ENCODE assay signal across 24 cellular contexts in the genomic region with DNA sequence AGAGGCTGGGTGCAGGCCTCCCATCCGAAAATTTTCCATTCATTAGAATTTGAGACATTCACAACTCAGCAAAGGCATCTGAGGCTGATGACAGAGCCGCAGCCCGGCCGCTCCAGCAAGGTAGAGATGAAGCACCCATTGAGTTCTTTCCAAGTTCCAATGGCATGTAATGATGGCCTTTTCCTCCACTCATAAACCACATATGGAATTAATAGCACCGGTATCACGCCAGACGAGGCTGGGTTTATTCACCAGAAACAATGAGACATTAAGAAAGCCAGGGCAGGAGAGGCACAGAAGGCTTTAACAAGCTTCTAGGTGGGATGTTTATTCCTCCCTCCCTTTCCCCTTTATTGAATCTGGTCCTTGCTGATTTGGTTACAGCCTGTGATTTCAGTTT.
"Had no signal": no experiment of that assay in that cellular context is flagged by ENCODE, and none has a peak within 500 bp of the region (broad histone marks: within the 10 kb centered on the region; RNA-seq: fewer than 3 reads in every experiment).

No MANE protein-coding gene starts in this region.

- H3K27ac Mint-ChIP-seq: activated naive CD8-positive, alpha-beta T cell treated with anti-CD3 and anti-CD28 coated beads, Interleukin-2, amount 10 ng/mL, durations not matched to agents 7 days and 5 days; activated T-helper 17 cell treated with anti-CD3 and anti-CD28 coated beads, Interleukin-2, amount 50 U/mL, for 72 hours; immature natural killer cell; stimulated activated effector memory CD8-positive, alpha-beta T cell treated with anti-CD3 and anti-CD28 coated beads, Interleukin-12 subunit alpha, Interleukin-12 subunit beta, amount 100 ng/mL, for 72 hours had no signal

- H3K4me1 Mint-ChIP-seq: activated naive CD8-positive, alpha-beta T cell treated with anti-CD3 and anti-CD28 coated beads, Interleukin-2, amount 10 ng/mL, durations not matched to agents 7 days and 5 days; activated T-helper 17 cell treated with anti-CD3 and anti-CD28 coated beads, Interleukin-2, amount 50 U/mL, for 72 hours; central memory CD8-positive, alpha-beta T cell; immature natural killer cell; stimulated activated effector memory CD8-positive, alpha-beta T cell treated with anti-CD3 and anti-CD28 coated beads, Interleukin-12 subunit alpha, Interleukin-12 subunit beta, amount 100 ng/mL, for 72 hours had no signal

- ATAC-seq: activated T-helper 17 cell treated with anti-CD3 and anti-CD28 coated beads, Interleukin-2, amount 50 U/mL, for 72 hours; gastroesophageal sphincter; left ventricle myocardium superior; sciatic nerve; stimulated activated effector memory CD8-positive, alpha-beta T cell treated with anti-CD3 and anti-CD28 coated beads, Interleukin-12 subunit alpha, Interleukin-12 subunit beta, amount 100 ng/mL, for 72 hours had no signal

- H3K4me3 Mint-ChIP-seq: activated naive CD8-positive, alpha-beta T cell treated with anti-CD3 and anti-CD28 coated beads, Interleukin-2, amount 10 ng/mL, durations not matched to agents 7 days and 5 days; activated T-helper 17 cell treated with anti-CD3 and anti-CD28 coated beads, Interleukin-2, amount 50 U/mL, for 72 hours; central memory CD8-positive, alpha-beta T cell; immature natural killer cell; stimulated activated effector memory CD8-positive, alpha-beta T cell treated with anti-CD3 and anti-CD28 coated beads, Interleukin-12 subunit alpha, Interleukin-12 subunit beta, amount 100 ng/mL, for 72 hours had no signal

- H3K27ac ChIP-seq: brain microvascular endothelial cell, coronary artery, gastroesophageal sphincter, neutrophil, parathyroid adenoma, stomach, WERI-Rb-1 had no signal

- DNase-seq: activated CD4-positive, alpha-beta T cell treated with anti-CD3 and anti-CD28 coated beads for 1 hour; activated CD4-positive, alpha-beta T cell treated with anti-CD3 and anti-CD28 coated beads, Interleukin-2, amount 50 U/mL, for 4 hours; activated naive CD4-positive, alpha-beta T cell treated with Interleukin-2 at 50 U/mL for 16 hours; activated naive CD8-positive, alpha-beta T cell treated with anti-CD3 and anti-CD28 coated beads, Interleukin-2, amount 10 ng/mL, durations not matched to agents 7 days and 5 days; activated T-cell treated with anti-CD3 and anti-CD28 coated beads, Interleukin-2, amount 50 U/mL, for 1 hour; brain microvascular endothelial cell; erythroblast; immature natural killer cell; kidney glomerular epithelial cell; left ventricle myocardium superior; stimulated activated CD4-positive, alpha-beta T cell treated with anti-CD3 and anti-CD28 coated beads, Interleukin-4, amount 100 ng/mL, for 1 hour; stomach; T-helper 2 cell; trophoblast cell; WERI-Rb-1 had no signal

- H3K9ac ChIP-seq: parathyroid adenoma had no signal

- H3K27me3 ChIP-seq: brain microvascular endothelial cell had no signal

- H3K36me3 ChIP-seq: brain microvascular endothelial cell, gastroesophageal sphincter, neutrophil, stomach, WERI-Rb-1 had no signal

- H3K36me3 Mint-ChIP-seq: activated naive CD8-positive, alpha-beta T cell treated with anti-CD3 and anti-CD28 coated beads, Interleukin-2, amount 10 ng/mL, durations not matched to agents 7 days and 5 days; immature natural killer cell; stimulated activated effector memory CD8-positive, alpha-beta T cell treated with anti-CD3 and anti-CD28 coated beads, Interleukin-12 subunit alpha, Interleukin-12 subunit beta, amount 100 ng/mL, for 72 hours had no signal

- H3K4me1 ChIP-seq: parathyroid adenoma had no signal

- H3K9me3 ChIP-seq: gastroesophageal sphincter, neutrophil, stomach had no signal

- H3K4me3 ChIP-seq: coronary artery, gastroesophageal sphincter, smooth muscle cell, stomach had no signal

- H3K79me2 ChIP-seq: parathyroid adenoma had no signal

- H3K4me2 ChIP-seq: smooth muscle cell had no signal

- H2AFZ ChIP-seq: parathyroid adenoma had no signal
